1 cellular context compared by ENCODE assay signal in the genomic region with DNA sequence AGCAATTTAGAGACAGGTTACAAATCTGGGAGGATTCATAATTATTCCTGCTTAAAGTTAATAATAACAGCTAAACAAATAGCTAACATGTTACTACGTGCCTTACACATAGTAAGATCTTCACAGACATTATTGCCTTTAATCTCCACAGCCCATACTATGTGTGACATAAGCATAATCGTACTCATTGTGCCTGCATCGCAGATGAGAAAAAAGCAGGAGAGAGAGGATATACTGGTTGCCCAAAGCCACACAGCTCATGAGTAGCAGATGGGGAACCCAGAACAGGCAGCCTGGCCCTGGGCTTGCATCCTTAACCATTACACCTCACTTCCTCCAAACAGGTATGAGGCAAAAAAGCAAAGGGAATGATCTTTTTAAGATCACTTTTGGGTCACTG.
TF ChIP-seq lines count a peak whose summit lies in the region.

No MANE protein-coding gene starts in this region.

TF ChIP-seq in WTC11, 78 proteins besides CTCF, POLR2A, EP300 and RAD21 (continued from another document):
- TF ChIP-seq, protein P1, sequence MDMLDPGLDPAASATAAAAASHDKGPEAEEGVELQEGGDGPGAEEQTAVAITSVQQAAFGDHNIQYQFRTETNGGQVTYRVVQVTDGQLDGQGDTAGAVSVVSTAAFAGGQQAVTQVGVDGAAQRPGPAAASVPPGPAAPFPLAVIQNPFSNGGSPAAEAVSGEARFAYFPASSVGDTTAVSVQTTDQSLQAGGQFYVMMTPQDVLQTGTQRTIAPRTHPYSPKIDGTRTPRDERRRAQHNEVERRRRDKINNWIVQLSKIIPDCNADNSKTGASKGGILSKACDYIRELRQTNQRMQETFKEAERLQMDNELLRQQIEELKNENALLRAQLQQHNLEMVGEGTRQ (CRISPR knock-in tag; IDR thresholded peaks at IDR 0.05), result no peak
- TF ChIP-seq ZNF423 (CRISPR knock-in tag; IDR thresholded peaks at IDR 0.05) (no peak), NR1H2 (CRISPR knock-in tag; IDR thresholded peaks at IDR 0.05) (no peak), TEAD4 (CRISPR knock-in tag; IDR thresholded peaks at IDR 0.05) (no peak), HMGA2 (CRISPR knock-in tag; IDR thresholded peaks at IDR 0.05) (no peak), ATF1 (CRISPR knock-in tag; IDR thresholded peaks at IDR 0.05) (no peak)
- TF ChIP-seq, protein P2, sequence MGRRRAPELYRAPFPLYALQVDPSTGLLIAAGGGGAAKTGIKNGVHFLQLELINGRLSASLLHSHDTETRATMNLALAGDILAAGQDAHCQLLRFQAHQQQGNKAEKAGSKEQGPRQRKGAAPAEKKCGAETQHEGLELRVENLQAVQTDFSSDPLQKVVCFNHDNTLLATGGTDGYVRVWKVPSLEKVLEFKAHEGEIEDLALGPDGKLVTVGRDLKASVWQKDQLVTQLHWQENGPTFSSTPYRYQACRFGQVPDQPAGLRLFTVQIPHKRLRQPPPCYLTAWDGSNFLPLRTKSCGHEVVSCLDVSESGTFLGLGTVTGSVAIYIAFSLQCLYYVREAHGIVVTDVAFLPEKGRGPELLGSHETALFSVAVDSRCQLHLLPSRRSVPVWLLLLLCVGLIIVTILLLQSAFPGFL (CRISPR knock-in tag; IDR thresholded peaks at IDR 0.05; ENCODE audit: borderline replicate concordance), result no peak
- TF ChIP-seq, protein P3, sequence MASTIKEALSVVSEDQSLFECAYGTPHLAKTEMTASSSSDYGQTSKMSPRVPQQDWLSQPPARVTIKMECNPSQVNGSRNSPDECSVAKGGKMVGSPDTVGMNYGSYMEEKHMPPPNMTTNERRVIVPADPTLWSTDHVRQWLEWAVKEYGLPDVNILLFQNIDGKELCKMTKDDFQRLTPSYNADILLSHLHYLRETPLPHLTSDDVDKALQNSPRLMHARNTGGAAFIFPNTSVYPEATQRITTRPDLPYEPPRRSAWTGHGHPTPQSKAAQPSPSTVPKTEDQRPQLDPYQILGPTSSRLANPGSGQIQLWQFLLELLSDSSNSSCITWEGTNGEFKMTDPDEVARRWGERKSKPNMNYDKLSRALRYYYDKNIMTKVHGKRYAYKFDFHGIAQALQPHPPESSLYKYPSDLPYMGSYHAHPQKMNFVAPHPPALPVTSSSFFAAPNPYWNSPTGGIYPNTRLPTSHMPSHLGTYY (CRISPR knock-in tag; IDR thresholded peaks at IDR 0.05), result no peak
- TF ChIP-seq, protein P4, sequence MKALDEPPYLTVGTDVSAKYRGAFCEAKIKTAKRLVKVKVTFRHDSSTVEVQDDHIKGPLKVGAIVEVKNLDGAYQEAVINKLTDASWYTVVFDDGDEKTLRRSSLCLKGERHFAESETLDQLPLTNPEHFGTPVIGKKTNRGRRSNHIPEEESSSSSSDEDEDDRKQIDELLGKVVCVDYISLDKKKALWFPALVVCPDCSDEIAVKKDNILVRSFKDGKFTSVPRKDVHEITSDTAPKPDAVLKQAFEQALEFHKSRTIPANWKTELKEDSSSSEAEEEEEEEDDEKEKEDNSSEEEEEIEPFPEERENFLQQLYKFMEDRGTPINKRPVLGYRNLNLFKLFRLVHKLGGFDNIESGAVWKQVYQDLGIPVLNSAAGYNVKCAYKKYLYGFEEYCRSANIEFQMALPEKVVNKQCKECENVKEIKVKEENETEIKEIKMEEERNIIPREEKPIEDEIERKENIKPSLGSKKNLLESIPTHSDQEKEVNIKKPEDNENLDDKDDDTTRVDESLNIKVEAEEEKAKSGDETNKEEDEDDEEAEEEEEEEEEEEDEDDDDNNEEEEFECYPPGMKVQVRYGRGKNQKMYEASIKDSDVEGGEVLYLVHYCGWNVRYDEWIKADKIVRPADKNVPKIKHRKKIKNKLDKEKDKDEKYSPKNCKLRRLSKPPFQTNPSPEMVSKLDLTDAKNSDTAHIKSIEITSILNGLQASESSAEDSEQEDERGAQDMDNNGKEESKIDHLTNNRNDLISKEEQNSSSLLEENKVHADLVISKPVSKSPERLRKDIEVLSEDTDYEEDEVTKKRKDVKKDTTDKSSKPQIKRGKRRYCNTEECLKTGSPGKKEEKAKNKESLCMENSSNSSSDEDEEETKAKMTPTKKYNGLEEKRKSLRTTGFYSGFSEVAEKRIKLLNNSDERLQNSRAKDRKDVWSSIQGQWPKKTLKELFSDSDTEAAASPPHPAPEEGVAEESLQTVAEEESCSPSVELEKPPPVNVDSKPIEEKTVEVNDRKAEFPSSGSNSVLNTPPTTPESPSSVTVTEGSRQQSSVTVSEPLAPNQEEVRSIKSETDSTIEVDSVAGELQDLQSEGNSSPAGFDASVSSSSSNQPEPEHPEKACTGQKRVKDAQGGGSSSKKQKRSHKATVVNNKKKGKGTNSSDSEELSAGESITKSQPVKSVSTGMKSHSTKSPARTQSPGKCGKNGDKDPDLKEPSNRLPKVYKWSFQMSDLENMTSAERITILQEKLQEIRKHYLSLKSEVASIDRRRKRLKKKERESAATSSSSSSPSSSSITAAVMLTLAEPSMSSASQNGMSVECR (CRISPR knock-in tag; IDR thresholded peaks at IDR 0.05; ENCODE audit: borderline replicate concordance), result no peak
